25 cellular contexts compared by ENCODE assay signal in genomic region chr10:494149-494542, GRCh38.
"Had no signal": no experiment of that assay in that cellular context is flagged by ENCODE, and none has a peak within 500 bp of the region (broad histone marks: within the 10 kb centered on the region; RNA-seq: fewer than 3 reads in every experiment).

No MANE protein-coding gene starts in this region.

- H3K9me3 ChIP-seq: ascending aorta, stomach, suprapubic skin, tibial artery had no signal

- H3K4me1 ChIP-seq: foreskin keratinocyte had no signal

- H3K27me3 ChIP-seq: ascending aorta, brain microvascular endothelial cell, foreskin keratinocyte, stomach, suprapubic skin, tibial artery had no signal

- H3K4me3 Mint-ChIP-seq: activated naive CD4-positive, alpha-beta T cell treated with anti-CD3 and anti-CD28 coated beads, Interleukin-2, amount 10 ng/mL, durations not matched to agents 7 days and 5 days; activated naive CD8-positive, alpha-beta T cell treated with anti-CD3 and anti-CD28 coated beads, Interleukin-2, amount 10 ng/mL, durations not matched to agents 7 days and 5 days; activated T-helper 1 cell treated with anti-CD3 and anti-CD28 coated beads, Interleukin-12 subunit alpha, Interleukin-12 subunit beta, Interleukin-2, Interleukin-4 antibody, amounts not matched to agents 30 ng/mL and 10 ng/mL and 1 ng/mL, durations not matched to agents 14 hours and 24 hours and 36 hours; mesothelial cell of epicardium; naive thymus-derived CD8-positive, alpha-beta T cell; stimulated activated memory B cell treated with anti-CD40 and anti-IgM and Interleukin-4, amounts not matched to agents 10 μg/mL and 1 μg/mL and 100 μg/mL, for 72 hours had no signal

- DNase-seq: activated CD4-positive, alpha-beta T cell treated with anti-CD3 and anti-CD28 coated beads for 4 hours; activated CD4-positive, alpha-beta T cell treated with anti-CD3 and anti-CD28 coated beads, Interleukin-2, amount 50 U/mL, for 4 hours; activated CD4-positive, CD25-positive, alpha-beta regulatory T cell; activated effector memory CD4-positive, alpha-beta T cell treated with anti-CD3 and anti-CD28 coated beads, Interleukin-2, amount 50 U/mL, for 16 hours; activated naive CD4-positive, alpha-beta T cell treated with anti-CD3 and anti-CD28 coated beads, Interleukin-2, amount 10 ng/mL, durations not matched to agents 7 days and 5 days; activated naive CD8-positive, alpha-beta T cell treated with anti-CD3 and anti-CD28 coated beads, Interleukin-2, amount 10 ng/mL, durations not matched to agents 7 days and 5 days; activated T-cell treated with anti-CD3 and anti-CD28 coated beads for 4 hours; brain microvascular endothelial cell; foreskin keratinocyte; mammary epithelial cell; naive thymus-derived CD8-positive, alpha-beta T cell; small intestine; stimulated activated CD4-positive, alpha-beta T cell treated with anti-CD3 and anti-CD28 coated beads, Interleukin-1b, Interleukin-23, amount 100 ng/mL, for 48 hours; stimulated activated CD4-positive, alpha-beta T cell treated with anti-CD3 and anti-CD28 coated beads, Interleukin-4, amount 100 ng/mL, for 4 hours; stimulated activated CD8-positive, alpha-beta memory T cell treated with anti-CD3 and anti-CD28 coated beads, Interleukin-4, amount 100 ng/mL, for 48 hours; stomach had no signal

- H3K36me3 Mint-ChIP-seq: activated naive CD4-positive, alpha-beta T cell treated with anti-CD3 and anti-CD28 coated beads, Interleukin-2, amount 10 ng/mL, durations not matched to agents 7 days and 5 days; activated naive CD8-positive, alpha-beta T cell treated with anti-CD3 and anti-CD28 coated beads, Interleukin-2, amount 10 ng/mL, durations not matched to agents 7 days and 5 days; naive thymus-derived CD8-positive, alpha-beta T cell; stimulated activated memory B cell treated with anti-CD40 and anti-IgM and Interleukin-4, amounts not matched to agents 10 μg/mL and 1 μg/mL and 100 μg/mL, for 72 hours had no signal

- H3K9me3 Mint-ChIP-seq: activated naive CD4-positive, alpha-beta T cell treated with anti-CD3 and anti-CD28 coated beads, Interleukin-2, amount 10 ng/mL, durations not matched to agents 7 days and 5 days; activated naive CD8-positive, alpha-beta T cell treated with anti-CD3 and anti-CD28 coated beads, Interleukin-2, amount 10 ng/mL, durations not matched to agents 7 days and 5 days; activated T-helper 1 cell treated with anti-CD3 and anti-CD28 coated beads, Interleukin-12 subunit alpha, Interleukin-12 subunit beta, Interleukin-2, Interleukin-4 antibody, amounts not matched to agents 30 ng/mL and 10 ng/mL and 1 ng/mL, durations not matched to agents 14 hours and 24 hours and 36 hours; mesothelial cell of epicardium; naive thymus-derived CD8-positive, alpha-beta T cell; stimulated activated memory B cell treated with anti-CD40 and anti-IgM and Interleukin-4, amounts not matched to agents 10 μg/mL and 1 μg/mL and 100 μg/mL, for 72 hours had no signal

- H3K27ac Mint-ChIP-seq: activated naive CD4-positive, alpha-beta T cell treated with anti-CD3 and anti-CD28 coated beads, Interleukin-2, amount 10 ng/mL, durations not matched to agents 7 days and 5 days; activated naive CD8-positive, alpha-beta T cell treated with anti-CD3 and anti-CD28 coated beads, Interleukin-2, amount 10 ng/mL, durations not matched to agents 7 days and 5 days; activated T-helper 1 cell treated with anti-CD3 and anti-CD28 coated beads, Interleukin-12 subunit alpha, Interleukin-12 subunit beta, Interleukin-2, Interleukin-4 antibody, amounts not matched to agents 30 ng/mL and 10 ng/mL and 1 ng/mL, durations not matched to agents 14 hours and 24 hours and 36 hours; mesothelial cell of epicardium; naive thymus-derived CD8-positive, alpha-beta T cell; stimulated activated memory B cell treated with anti-CD40 and anti-IgM and Interleukin-4, amounts not matched to agents 10 μg/mL and 1 μg/mL and 100 μg/mL, for 72 hours had no signal

- ATAC-seq: foreskin keratinocyte; left ventricle myocardium superior; naive thymus-derived CD8-positive, alpha-beta T cell; sciatic nerve; stimulated activated memory B cell treated with anti-CD40 and anti-IgM and Interleukin-4, amounts not matched to agents 10 μg/mL and 1 μg/mL and 100 μg/mL, for 72 hours had no signal

- H3K4me3 ChIP-seq: ascending aorta, stomach, suprapubic skin, tibial artery had no signal

- H3K27ac ChIP-seq: ascending aorta, brain microvascular endothelial cell, foreskin keratinocyte, suprapubic skin, tibial artery had no signal

- H3K36me3 ChIP-seq: ascending aorta, brain microvascular endothelial cell, stomach, suprapubic skin, tibial artery had no signal

- FAIRE-seq: endothelial cell of umbilical vein, small intestine had no signal

- H3K4me1 Mint-ChIP-seq: activated naive CD4-positive, alpha-beta T cell treated with anti-CD3 and anti-CD28 coated beads, Interleukin-2, amount 10 ng/mL, durations not matched to agents 7 days and 5 days; activated naive CD8-positive, alpha-beta T cell treated with anti-CD3 and anti-CD28 coated beads, Interleukin-2, amount 10 ng/mL, durations not matched to agents 7 days and 5 days; stimulated activated memory B cell treated with anti-CD40 and anti-IgM and Interleukin-4, amounts not matched to agents 10 μg/mL and 1 μg/mL and 100 μg/mL, for 72 hours had no signal
